In genomic region chr6:157767071-157767750, GRCh38 we compare ENCODE assay signal across 31 cellular contexts. TPM values are rescaled to one million over a fixed set of nuclear protein-coding genes. Genes with fewer than 3 reads are reported as not detected.
DNase-seq lines count a peak whose midpoint lies in the region; ATAC-seq, FAIRE-seq and TF ChIP-seq lines count a peak whose summit lies in the region.
"Had no signal": no experiment of that assay in that cellular context is flagged by ENCODE, and none has a peak within 500 bp of the region (broad histone marks: within the 10 kb centered on the region; RNA-seq: fewer than 3 reads in every experiment).

No MANE protein-coding gene starts in this region.

- no peak overlapping the region for H2AFZ ChIP-seq in Karpas-422 (ENCODE audit: low read length)
- peak overlapping the region; percentile 51 for H2AFZ ChIP-seq in K562 (ENCODE audit: low read depth, low read length)
- H2AFZ ChIP-seq: GM23248, parathyroid adenoma had no signal

- no peak for TF ChIP-seq EP300 in K562 (IDR thresholded peaks at IDR 0.05; ENCODE audit: low read length)

- peaks cover 60% of the 10 kb centered on the region for H3K4me1 Mint-ChIP-seq in CD14-positive monocyte
- H3K4me1 Mint-ChIP-seq in natural killer cell treated with Interleukin-12 subunit alpha and Interleukin-12 subunit beta and Interleukin-15 and Interleukin-18, amount 100 ng/mL, for 72 hours (ENCODE audit: low read depth in 2 of 2) = peaks cover 38 to 40% of the 10 kb centered on the region in 2 donors

- H3K4me1 ChIP-seq in Karpas-422 (ENCODE audit: low read length) = peaks cover 74% of the 10 kb centered on the region
- H3K4me1 ChIP-seq in K562 (replicated peaks in 1 of 2; ENCODE audit: control insufficient read depth in 2 of 2, insufficient read depth in 2 of 2, low read length in 2 of 2) = peaks cover 20 to 29% of the 10 kb centered on the region in 2 experiments
- H3K4me1 ChIP-seq in skeletal muscle tissue (ENCODE audit: control insufficient read depth in 3 of 3, insufficient read depth in 3 of 3, low read length in 3 of 3) = peaks cover 17 to 36% (median 20%) of the 10 kb centered on the region in 3 donors

- no peak overlapping the region for H3K4me3 ChIP-seq in Karpas-422 (ENCODE audit: low read length)
- H3K4me3 ChIP-seq in K562 = no peak overlapping the region
- no peak overlapping the region for H3K4me3 ChIP-seq in skeletal muscle tissue (ENCODE audit: low read length in 3 of 3)
- H3K4me3 ChIP-seq: ascending aorta, dorsolateral prefrontal cortex, GM23248, sigmoid colon, SK-N-MC, suprapubic skin, uterus had no signal

- 74% methylated on average over 10 of the region's 10 CpGs for WGBS in K562 (ENCODE audit: insufficient coverage, low coverage, missing lambda C conversion rate)

- TF ChIP-seq CTCF in CD14-positive monocyte (IDR thresholded peaks at IDR 0.05) (no peak), K562 (IDR thresholded peaks at IDR 0.05 in 2 of 3, conservative IDR thresholded peaks at IDR 0.05 in 1 of 3; ENCODE audit: insufficient read depth in 2 of 3, low read depth in 1 of 3, low read length in 3 of 3) (no peak)

- H3K9me1 ChIP-seq in K562 (ENCODE audit: control insufficient read depth, insufficient read depth, low read length) = no peaks in the 10 kb centered on the region

- H3K27me3 ChIP-seq in Karpas-422 (ENCODE audit: low read length) (no peaks in the 10 kb centered on the region), K562 (ENCODE audit: control insufficient read depth in 2 of 2, insufficient read depth in 2 of 2, low read length in 2 of 2) (no peaks in the 10 kb centered on the region), skeletal muscle tissue (ENCODE audit: control insufficient read depth in 3 of 3, insufficient read depth in 3 of 3, low read length in 3 of 3) (peaks cover under 1 to 6% (median 5%) of the 10 kb centered on the region in 3 donors)
- H3K27me3 ChIP-seq: ascending aorta, dorsolateral prefrontal cortex, suprapubic skin, uterus had no signal

- CTCF ChIA-PET in K562 (lab: Yijun Ruan, JAX; ENCODE audit: low intra/inter-chr PET ratio) = no interaction called here

- TF ChIP-seq POLR2A in K562 (conservative IDR thresholded peaks at IDR 0.05) = no peak

- H4K20me1 ChIP-seq in Karpas-422 (ENCODE audit: insufficient read depth, low read depth, low read length) (0 out of 2 replicates have a peak, but pooled peaks cover 6% of the 10 kb centered on the region), K562 (replicated peaks; ENCODE audit: control insufficient read depth, insufficient read depth, low read length) (no peaks in the 10 kb centered on the region)

- H3K36me3 ChIP-seq in Karpas-422 (ENCODE audit: insufficient read depth, low read length) (no peaks in the 10 kb centered on the region), K562 (ENCODE audit: control insufficient read depth, insufficient read depth, low read length) (no peaks in the 10 kb centered on the region), skeletal muscle tissue (ENCODE audit: control insufficient read depth in 3 of 3, insufficient read depth in 3 of 3, low read length in 3 of 3) (no peaks in the 10 kb centered on the region)
- H3K36me3 ChIP-seq: ascending aorta, sigmoid colon, suprapubic skin, uterus had no signal

- H3K27ac ChIP-seq in Karpas-422 (ENCODE audit: low read length) (no peak overlapping the region), K562 (ENCODE audit: extremely low read depth, low read depth, low read length) (no peak overlapping the region), skeletal muscle tissue (ENCODE audit: low read depth, low read length) (peak overlapping the region; percentile 68)
- H3K27ac ChIP-seq: parathyroid adenoma, RWPE1, SK-N-MC had no signal

- no TSS peak for BruUV-seq in K562 (replicated peaks; lab: Mats Ljungman, UMichigan)

- H3K9me3 Mint-ChIP-seq in CD14-positive monocyte = peaks cover 0 to 2% (median 0%) of the 10 kb centered on the region in 7 donors
- no peaks in the 10 kb centered on the region for H3K9me3 Mint-ChIP-seq in natural killer cell treated with Interleukin-12 subunit alpha and Interleukin-12 subunit beta and Interleukin-15 and Interleukin-18, amount 100 ng/mL, for 72 hours
- H3K9me3 Mint-ChIP-seq: activated CD4-positive, alpha-beta memory T cell treated with anti-CD3 and anti-CD28 coated beads for 36 hours; natural killer cell; T-helper 2 cell treated with Interferon-gamma antibody and Interleukin-4, amounts not matched to agents 5 μg/mL and 100 μg/mL, for 36 hours; WTC11 had no signal

- peak overlapping the region; percentile 69 for H3K4me2 ChIP-seq in Karpas-422 (ENCODE audit: low read depth, low read length, poor library complexity, severe bottlenecking)
- no peak overlapping the region for H3K4me2 ChIP-seq in K562 (ENCODE audit: insufficient read depth, low read length)

- peaks cover under 1 to 12% (median 2%) of the 10 kb centered on the region in 3 donors for H3K27me3 Mint-ChIP-seq in CD14-positive monocyte (ENCODE audit: low read depth in 3 of 3)
- peaks cover 9 to 10% of the 10 kb centered on the region in 2 donors for H3K27me3 Mint-ChIP-seq in natural killer cell treated with Interleukin-12 subunit alpha and Interleukin-12 subunit beta and Interleukin-15 and Interleukin-18, amount 100 ng/mL, for 72 hours

- H3K9me3 ChIP-seq in Karpas-422 (ENCODE audit: low read length) = no peaks in the 10 kb centered on the region
- no peaks in the 10 kb centered on the region for H3K9me3 ChIP-seq in K562 (replicated peaks; ENCODE audit: control insufficient read depth, insufficient read depth, low read depth, low read length)
- no peaks in the 10 kb centered on the region for H3K9me3 ChIP-seq in skeletal muscle tissue (ENCODE audit: control insufficient read depth in 3 of 3, low read length in 3 of 3)
- H3K9me3 ChIP-seq: ascending aorta, sigmoid colon, suprapubic skin, uterus had no signal

- no peak for TF ChIP-seq RAD21 in K562 (CRISPR knock-in tag; conservative IDR thresholded peaks at IDR 0.05 in 1 of 2, IDR thresholded peaks at IDR 0.05 in 1 of 2)

- no peak overlapping the region for H3K4me3 Mint-ChIP-seq in CD14-positive monocyte
- no peak overlapping the region for H3K4me3 Mint-ChIP-seq in natural killer cell treated with Interleukin-12 subunit alpha and Interleukin-12 subunit beta and Interleukin-15 and Interleukin-18, amount 100 ng/mL, for 72 hours
- H3K4me3 Mint-ChIP-seq: natural killer cell; T-helper 2 cell treated with Interferon-gamma antibody and Interleukin-4, amounts not matched to agents 5 μg/mL and 100 μg/mL, for 36 hours; WTC11 had no signal

- H3K36me3 Mint-ChIP-seq in CD14-positive monocyte = peaks cover 0 to 9% of the 10 kb centered on the region in 2 donors
- H3K36me3 Mint-ChIP-seq in natural killer cell treated with Interleukin-12 subunit alpha and Interleukin-12 subunit beta and Interleukin-15 and Interleukin-18, amount 100 ng/mL, for 72 hours = no peaks in the 10 kb centered on the region
- H3K36me3 Mint-ChIP-seq: natural killer cell, WTC11 had no signal

- no peaks in the 10 kb centered on the region for H3K9me2 ChIP-seq in Karpas-422 (replicated peaks; ENCODE audit: insufficient read depth, low read length)

- H3K27ac Mint-ChIP-seq in CD14-positive monocyte = peak overlapping the region; percentile 91 to 98 (median 95)
- peak overlapping the region in 1 of 2 donors; percentile 78 for H3K27ac Mint-ChIP-seq in natural killer cell treated with Interleukin-12 subunit alpha and Interleukin-12 subunit beta and Interleukin-15 and Interleukin-18, amount 100 ng/mL, for 72 hours
- H3K27ac Mint-ChIP-seq: T-helper 2 cell treated with Interferon-gamma antibody and Interleukin-4, amounts not matched to agents 5 μg/mL and 100 μg/mL, for 36 hours had no signal

- in situ Hi-C loops in K562 (cut with MboI) = no loop called here

- intact Hi-C loops in CD14-positive monocyte (cut with micrococcal nuclease) = loop anchor here in 1 of 2 donors (10.0 kb wide), 2 partner anchors 288 to 318 kb away; no protein-coding TSS in a partner anchor
- intact Hi-C loops in K562 (cut with micrococcal nuclease) = no loop called here

- FAIRE-seq in K562 (lab: Jason Lieb, UNC) = no peak
- FAIRE-seq: endothelial cell of umbilical vein had no signal

- no peaks in the 10 kb centered on the region for H3K79me2 ChIP-seq in Karpas-422 (ENCODE audit: low read length)
- H3K79me2 ChIP-seq in K562 (ENCODE audit: control insufficient read depth, insufficient read depth, low read length) = no peaks in the 10 kb centered on the region
- H3K79me2 ChIP-seq: parathyroid adenoma had no signal

- H3K9ac ChIP-seq in Karpas-422 (ENCODE audit: low read length) (no peak overlapping the region), K562 (ENCODE audit: insufficient read depth in 1 of 2, low read depth in 2 of 2, low read length in 2 of 2) (no peak overlapping the region), skeletal muscle tissue (ENCODE audit: low read depth in 1 of 3, low read length in 3 of 3) (no peak overlapping the region)
- H3K9ac ChIP-seq: GM23248, parathyroid adenoma had no signal

- DNase-seq in CD14-positive monocyte (ENCODE audit: low spot score) = no peak
- no peak for DNase-seq in Karpas-422
- no peak for DNase-seq in K562 (ENCODE audit: extremely low read depth in 1 of 4, low spot score in 3 of 4)
- no peak for DNase-seq in NCI-H1436 (lab: John Stamatoyannopoulos, UW)
- DNase-seq in natural killer cell treated with Interleukin-12 subunit alpha and Interleukin-12 subunit beta and Interleukin-15 and Interleukin-18, amount 100 ng/mL, for 72 hours (ENCODE audit: low spot score) = no peak
- DNase-seq in NOMO-1 treated with dmso at 0.1 percent for 144 hours (lab: John Stamatoyannopoulos, UW; ENCODE audit: unreplicated experiment) = no peak
- DNase-seq: activated CD4-positive, alpha-beta memory T cell treated with anti-CD3 and anti-CD28 coated beads for 36 hours; activated naive CD4-positive, alpha-beta T cell treated with Interleukin-2 at 50 U/mL for 16 hours; activated T-cell treated with anti-CD3 and anti-CD28 coated beads, Interleukin-2, amount 50 U/mL, for 1 hour; caudate nucleus; DMS79; dorsolateral prefrontal cortex; GM23248; kidney glomerular epithelial cell; mesendoderm; natural killer cell; NCI-H1417; NCI-H510A treated with DMSO at 0.1 percent for 48 hours; NK-92 treated with Interleukin-12 subunit alpha and Interleukin-12 subunit beta, amount 100 ng/mL, for 24 hours; sigmoid colon; uterus had no signal

- ATAC-seq in K562 (no peak), GM21528 (IDR thresholded peaks at IDR 0.05; ENCODE audit: low FRiP score, unreplicated experiment) (no peak)
- no peak for ATAC-seq in natural killer cell treated with Interleukin-12 subunit alpha and Interleukin-12 subunit beta and Interleukin-15 and Interleukin-18, amount 100 ng/mL, for 72 hours
- ATAC-seq: natural killer cell, WTC11 had no signal

- POLR2A ChIA-PET in K562 (lab: Yijun Ruan, JAX) = no interaction called here

RNA-seq across cellular contexts. Expression of gene SNX9, which starts 55.8 kb away (rescaled TPM):
- polyA plus RNA-seq in CD14-positive monocyte = 1 to 10 TPM; 7.2 to 8.1 TPM
- not detected in 2 replicates for total RNA-seq in Karpas-422 (2014; rRNA removed; shearing (Covaris generic); ENCODE audit: low replicate concordance)
- 38.7 and 52.0 TPM in 2 replicates for total RNA-seq in K562 (2011; cell fraction: chromatin; rRNA removed; ENCODE audit: low replicate concordance)
- total RNA-seq in K562 (2011; cell fraction: nucleolus; rRNA removed) = 23.3 and 24.7 TPM in 2 replicates
- 28.7 and 31.5 TPM in 2 replicates for total RNA-seq in K562 (2011; cell fraction: nucleoplasm; rRNA removed)
- total RNA-seq in K562 (2014; rRNA removed) = 57.1 and 64.3 TPM in 2 replicates
- 52.8 and 59.8 TPM in 2 replicates for total RNA-seq in K562 (2014; rRNA removed; fragmentation: Illumina TruSeq; extraction: Trizol)
- total RNA-seq in K562 (2015; rRNA removed; fragmentation: Illumina TruSeq; extraction: Trizol) = 45.2 and 48.1 TPM in 2 replicates
- total RNA-seq in K562 (2021) = 66.8 and 72.2 TPM in 2 replicates
- polyA plus RNA-seq in K562 (2011; rRNA removed) = 63.6 and 80.2 TPM in 2 replicates
- polyA plus RNA-seq in K562 (2011; cell fraction: cytosol; rRNA removed) = 35.7 and 42.0 TPM in 2 replicates
- 56.0 and 61.8 TPM in 2 replicates for polyA plus RNA-seq in K562 (2011; cell fraction: nucleus; rRNA removed)
- 38.3 and 43.4 TPM in 2 replicates for polyA plus RNA-seq in K562 (2012)
- polyA plus RNA-seq in K562 (2014; fragmentation: Illumina TruSeq; extraction: Trizol) = 79.5 and 81.7 TPM in 2 replicates
- 1 to 10 TPM; 6.0 to 7.3 TPM for polyA plus RNA-seq in K562 (2014; fragmentation: Nextera tagmentation; extraction: Ambion mirVana)
- polyA plus RNA-seq in K562 (2014; rRNA removed) = 61.3 and 70.0 TPM in 2 replicates
- 59.7 and 63.7 TPM in 2 replicates for polyA minus RNA-seq in K562 (2011; rRNA and poly(A)+ RNA removed)
- polyA minus RNA-seq in K562 (2011; cell fraction: cytosol; rRNA and poly(A)+ RNA removed) = 28.7 and 35.8 TPM in 2 replicates
- polyA minus RNA-seq in K562 (2011; cell fraction: nucleus; rRNA and poly(A)+ RNA removed) = 21.7 and 34.3 TPM in 2 replicates
- 19.3 TPM for total RNA-seq in skeletal muscle tissue
- total RNA-seq in natural killer cell treated with Interleukin-12 subunit alpha and Interleukin-12 subunit beta and Interleukin-15 and Interleukin-18, amount 100 ng/mL, for 72 hours = 10 to 100 TPM in 1 of 2 donors, 1 to 10 TPM in 1; 5.4 to 14.6 TPM
